32 cellular contexts compared by ENCODE assay signal in the genomic region with DNA sequence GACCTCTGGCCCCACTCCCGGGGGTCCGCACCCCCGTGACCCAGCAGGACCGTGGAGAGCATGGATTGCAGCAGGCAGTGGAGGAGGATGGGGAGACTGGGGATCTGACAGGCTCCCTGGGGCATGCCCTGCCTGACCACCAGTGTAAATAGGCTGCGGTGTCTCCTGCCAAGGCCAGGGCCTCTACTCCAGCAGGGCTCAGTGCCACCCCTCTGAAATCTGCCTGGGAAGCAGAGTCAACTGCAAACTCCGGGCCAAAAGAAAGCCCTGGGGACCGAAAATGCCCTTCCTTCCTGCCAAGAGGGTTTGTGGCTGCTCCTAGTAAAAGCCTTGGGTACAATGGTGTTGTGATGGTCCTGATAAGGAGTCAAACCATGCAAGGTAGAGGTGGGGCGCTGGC. TPM values are rescaled to one million over a fixed set of nuclear protein-coding genes. Genes with fewer than 3 reads are reported as not detected.
"Had no signal": no experiment of that assay in that cellular context is flagged by ENCODE, and none has a peak within 500 bp of the region (broad histone marks: within the 10 kb centered on the region; RNA-seq: fewer than 3 reads in every experiment).

No MANE protein-coding gene starts in this region.

- H3K4me2 ChIP-seq: KMS-11, SK-N-SH had no signal

- H3K27ac ChIP-seq: breast epithelium, KMS-11, Peyer's patch, SJSA1 had no signal

- DNase-seq: activated CD4-positive, alpha-beta T cell treated with anti-CD3 and anti-CD28 coated beads, Interleukin-2, amount 10 ng/mL, durations not matched to agents 24 days and 14 days; activated CD4-positive, alpha-beta T cell treated with anti-CD3 and anti-CD28 coated beads, Interleukin-2, amount 50 U/mL, for 4 hours; activated CD8-positive, alpha-beta T cell treated with anti-CD3 and anti-CD28 coated beads for 36 hours; activated effector memory CD4-positive, alpha-beta T cell treated with anti-CD3 and anti-CD28 coated beads, Interleukin-2, amount 50 U/mL, for 16 hours; activated naive CD4-positive, alpha-beta T cell; activated naive CD4-positive, alpha-beta T cell treated with anti-CD3 and anti-CD28 coated beads, Interleukin-2, amount 50 U/mL, for 16 hours; activated naive CD8-positive, alpha-beta T cell treated with anti-CD3 and anti-CD28 coated beads for 36 hours; activated T-cell treated with anti-CD3 and anti-CD28 coated beads, Interleukin-2, amount 50 U/mL, for 1 hour; activated T-cell treated with anti-CD3 and anti-CD28 coated beads, Interleukin-2, amount 50 U/mL, for 72 hours; amniotic stem cell; cerebellar nuclear complex; NCI-H1105 treated with DMSO at 0.1 percent for 48 hours; NCI-H1436; NCI-H1694; NCI-H1930; NCI-H2081 treated with DMSO at 0.1 percent for 48 hours; NCI-H226; NCI-H446 treated with DMSO at 0.1 percent for 48 hours; NCI-H524; NCI-H69; NK-92 treated with Interleukin-12 subunit alpha and Interleukin-12 subunit beta, amount 100 ng/mL, for 24 hours; PC-3; Peyer's patch; RPMI8226; SHP77 treated with DMSO at 0.1 percent for 48 hours; SK-N-SH had no signal

- H3K4me1 ChIP-seq: breast epithelium, Peyer's patch, SJSA1 had no signal

- H3K9ac ChIP-seq: KMS-11, SK-N-SH had no signal

- H3K4me3 ChIP-seq: body of pancreas, breast epithelium, Peyer's patch, SJSA1 had no signal

- H3K27me3 ChIP-seq: body of pancreas, Peyer's patch had no signal

- H3K9me3 ChIP-seq: body of pancreas, breast epithelium, Peyer's patch, SJSA1, SK-N-SH had no signal

- ATAC-seq: activated CD8-positive, alpha-beta T cell treated with anti-CD3 and anti-CD28 coated beads for 36 hours; activated T-cell treated with anti-CD3 and anti-CD28 coated beads, Interleukin-2, amount 50 U/mL, for 72 hours; activated T-helper 17 cell treated with anti-CD3 and anti-CD28 coated beads, Interleukin-2, amount 50 U/mL, for 72 hours; PC-3 had no signal

- H3K36me3 ChIP-seq: breast epithelium, Peyer's patch, SJSA1 had no signal

RNA-seq across cellular contexts. Expression of a gene that starts 6.4 kb away (rescaled TPM):
- total RNA-seq: activated CD4-positive, alpha-beta T cell treated with anti-CD3 and anti-CD28 coated beads, Interleukin-2, amount 10 ng/mL, durations not matched to agents 24 days and 14 days; activated CD8-positive, alpha-beta memory T cell treated with anti-CD3 and anti-CD28 coated beads for 36 hours; activated naive CD8-positive, alpha-beta T cell treated with anti-CD3 and anti-CD28 coated beads for 36 hours; activated T-cell treated with anti-CD3 and anti-CD28 coated beads, Interleukin-2, amount 50 U/mL, for 72 hours; activated T-helper 17 cell treated with anti-CD3 and anti-CD28 coated beads, Interleukin-2, amount 50 U/mL, for 72 hours; PC-3; SJSA1 had no signal
